11 cellular contexts compared by ENCODE assay signal in genomic region chr1:248860007-248860406, GRCh38. TPM values are rescaled to one million over a fixed set of nuclear protein-coding genes. Genes with fewer than 3 reads are reported as not detected.
DNase-seq lines count a peak whose midpoint lies in the region; ATAC-seq and TF ChIP-seq lines count a peak whose summit lies in the region.
"Had no signal": no experiment of that assay in that cellular context is flagged by ENCODE, and none has a peak within 500 bp of the region (broad histone marks: within the 10 kb centered on the region; RNA-seq: fewer than 3 reads in every experiment).

No MANE protein-coding gene starts in this region.

- peak overlapping the region; percentile 97 for H3K27ac Mint-ChIP-seq in CD8-positive, alpha-beta T cell
- H3K27ac Mint-ChIP-seq in neural crest cell (ENCODE audit: unreplicated experiment): no peak overlapping the region

- peaks cover 42% of the 10 kb centered on the region for H3K4me1 ChIP-seq in CD8-positive, alpha-beta T cell (ENCODE audit: insufficient read depth, low read length)
- H3K4me1 ChIP-seq in Karpas-422 (ENCODE audit: low read length): peaks cover 57% of the 10 kb centered on the region
- H3K4me1 ChIP-seq in MM.1S (ENCODE audit: low read length): peaks cover 28% of the 10 kb centered on the region

- intact Hi-C loops in CD8-positive, alpha-beta T cell (cut with DNase I, micrococcal nuclease): no loop called here

- POLR2A ChIA-PET in CD8-positive, alpha-beta T cell (lab: Charles Lee): interaction anchor here (7.2 to 7.9 kb wide), 2 partner anchors 13 to 22 kb away, joined by 55 to 95 read pairs; partner anchors contain the start of gene ZNF672

- H3K9me3 ChIP-seq in CD8-positive, alpha-beta T cell (ENCODE audit: low read length): no peaks in the 10 kb centered on the region
- H3K9me3 ChIP-seq in Karpas-422 (ENCODE audit: low read length) (no peaks in the 10 kb centered on the region), MM.1S (replicated peaks; ENCODE audit: insufficient read depth, low read length) (no peaks in the 10 kb centered on the region)

- no peaks in the 10 kb centered on the region for H3K27me3 ChIP-seq in CD8-positive, alpha-beta T cell (ENCODE audit: insufficient read depth, low read length)
- H3K27me3 ChIP-seq in Karpas-422 (ENCODE audit: low read length): no peaks in the 10 kb centered on the region
- peaks cover 14% of the 10 kb centered on the region for H3K27me3 ChIP-seq in MM.1S (replicated peaks; ENCODE audit: insufficient read depth, low read length)

- H3F3A ChIP-seq in MM.1S (ENCODE audit: insufficient read depth, low read length): peaks cover 5% of the 10 kb centered on the region; the same call in 1 of the 2 replicates

- no peaks in the 10 kb centered on the region for H3K27me3 Mint-ChIP-seq in CD8-positive, alpha-beta T cell (ENCODE audit: low read depth)
- peaks cover 38% of the 10 kb centered on the region for H3K27me3 Mint-ChIP-seq in neural crest cell (ENCODE audit: low read depth)

- H3K4me2 ChIP-seq in Karpas-422 (ENCODE audit: low read depth, low read length, poor library complexity, severe bottlenecking) (peak overlapping the region; percentile 86), MM.1S (ENCODE audit: low read depth, low read length) (no peak overlapping the region)

- H3K9me3 Mint-ChIP-seq in CD8-positive, alpha-beta T cell: no peaks in the 10 kb centered on the region
- H3K9me3 Mint-ChIP-seq in neural crest cell: no peaks in the 10 kb centered on the region

- H3K27ac ChIP-seq in CD8-positive, alpha-beta T cell (ENCODE audit: low read depth, low read length): no peak overlapping the region
- H3K27ac ChIP-seq in Karpas-422 (ENCODE audit: low read length): no peak overlapping the region
- H3K27ac ChIP-seq in angular gyrus (ENCODE audit: low read depth, low read length): peak overlapping the region; percentile 94
- H3K27ac ChIP-seq in MM.1S (ENCODE audit: low read length): no peak overlapping the region

- no peak for TF ChIP-seq CTCF in CD8-positive, alpha-beta T cell (IDR thresholded peaks at IDR 0.05)
- TF ChIP-seq CTCF in neural crest cell (conservative IDR thresholded peaks at IDR 0.05): no peak
- TF ChIP-seq CTCF in MM.1S (IDR thresholded peaks at IDR 0.05; ENCODE audit: low read length): no peak

- H3K9me2 ChIP-seq in Karpas-422 (replicated peaks; ENCODE audit: insufficient read depth, low read length): no peaks in the 10 kb centered on the region
- no peaks in the 10 kb centered on the region for H3K9me2 ChIP-seq in MM.1S (replicated peaks; ENCODE audit: insufficient read depth, low read length)

- H3K36me3 ChIP-seq in CD8-positive, alpha-beta T cell (ENCODE audit: insufficient read depth, low read length): no peaks in the 10 kb centered on the region
- H3K36me3 ChIP-seq in Karpas-422 (ENCODE audit: insufficient read depth, low read length): no peaks in the 10 kb centered on the region
- H3K36me3 ChIP-seq in MM.1S (replicated peaks; ENCODE audit: insufficient read depth, low read length): no peaks in the 10 kb centered on the region

- H3K36me3 Mint-ChIP-seq in CD8-positive, alpha-beta T cell: peaks cover 7% of the 10 kb centered on the region
- H3K36me3 Mint-ChIP-seq in neural crest cell (ENCODE audit: low read depth): peaks cover 2% of the 10 kb centered on the region

- peak overlapping the region; percentile 82 for H3K4me3 Mint-ChIP-seq in CD8-positive, alpha-beta T cell
- H3K4me3 Mint-ChIP-seq in neural crest cell: peak overlapping the region; percentile 90

- H3K9ac ChIP-seq in Karpas-422 (ENCODE audit: low read length) (peak overlapping the region; percentile 97), MM.1S (ENCODE audit: low read length) (no peak overlapping the region)

- H4K20me1 ChIP-seq in Karpas-422 (ENCODE audit: insufficient read depth, low read depth, low read length): no peaks in the 10 kb centered on the region
- H4K20me1 ChIP-seq in MM.1S (ENCODE audit: insufficient read depth, low read length): no peaks in the 10 kb centered on the region

- DNase-seq in CD8-positive, alpha-beta T cell: no peak
- DNase-seq in Karpas-422 (no peak), neural crest cell (ENCODE audit: low read depth, low spot score) (no peak), NCI-H1092 (lab: John Stamatoyannopoulos, UW) (no peak), MM.1S (no peak), cerebellum (ENCODE audit: low spot score) (no peak), NCI-H2107 treated with DMSO at 0.1 percent for 48 hours (lab: John Stamatoyannopoulos, UW; ENCODE audit: unreplicated experiment) (no peak)
- DNase-seq: activated CD4-positive, alpha-beta T cell treated with anti-CD3 and anti-CD28 coated beads for 48 hours; HCEC 1CT; midbrain had no signal

- peaks cover 56% of the 10 kb centered on the region for H3K4me1 Mint-ChIP-seq in CD8-positive, alpha-beta T cell (ENCODE audit: low read depth)
- peaks cover 37% of the 10 kb centered on the region for H3K4me1 Mint-ChIP-seq in neural crest cell

- H2AFZ ChIP-seq in Karpas-422 (ENCODE audit: low read length) (no peak overlapping the region), MM.1S (ENCODE audit: low read length) (no peak overlapping the region)

- H3K79me2 ChIP-seq in Karpas-422 (ENCODE audit: low read length): peaks cover 31% of the 10 kb centered on the region
- peaks cover 17% of the 10 kb centered on the region for H3K79me2 ChIP-seq in MM.1S (ENCODE audit: low read length)

- H3K4me3 ChIP-seq in CD8-positive, alpha-beta T cell (ENCODE audit: low read depth, low read length): no peak overlapping the region
- peak overlapping the region; percentile 70 for H3K4me3 ChIP-seq in Karpas-422 (ENCODE audit: low read length)
- H3K4me3 ChIP-seq in MM.1S (ENCODE audit: low read length): no peak overlapping the region

- no peak for ATAC-seq in CD8-positive, alpha-beta T cell

- CTCF ChIA-PET in CD8-positive, alpha-beta T cell (lab: Charles Lee): interaction anchor here (2.4 to 4.5 kb wide), 2 partner anchors 18 to 22 kb away, joined by 19 to 24 read pairs; partner anchors contain the start of gene ZNF672

RNA-seq across cellular contexts. Expression of gene ZNF692, which starts 1.1 kb away (rescaled TPM):
- 10 to 100 TPM; 18.7 to 19.2 TPM for total RNA-seq in CD8-positive, alpha-beta T cell
- total RNA-seq in Karpas-422 (2014; rRNA removed; shearing (Covaris generic); ENCODE audit: low replicate concordance): 27.2 and 62.6 TPM in 2 replicates
- total RNA-seq in neural crest cell: 72.5 and 72.8 TPM in 2 replicates
- total RNA-seq in cerebellum: 30.9 TPM

RNA-seq across cellular contexts. Expression of gene ZNF672, which starts 22.0 kb away (rescaled TPM):
- 10 to 100 TPM; 33.8 to 33.9 TPM for total RNA-seq in CD8-positive, alpha-beta T cell
- 16.7 and 38.3 TPM in 2 replicates for total RNA-seq in Karpas-422 (2014; rRNA removed; shearing (Covaris generic); ENCODE audit: low replicate concordance)
- 44.4 and 46.8 TPM in 2 replicates for total RNA-seq in neural crest cell
- total RNA-seq in cerebellum: 16.1 TPM

RNA-seq across cellular contexts. Expression of gene SH3BP5L, which starts 34.3 kb away (rescaled TPM):
- total RNA-seq in CD8-positive, alpha-beta T cell: 10 to 100 TPM; 19.0 to 20.4 TPM
- 14.6 and 24.1 TPM in 2 replicates for total RNA-seq in Karpas-422 (2014; rRNA removed; shearing (Covaris generic); ENCODE audit: low replicate concordance)
- 26.9 and 28.9 TPM in 2 replicates for total RNA-seq in neural crest cell
- 20.9 TPM for total RNA-seq in cerebellum

RNA-seq across cellular contexts. Expression of gene PGBD2, which starts 46.0 kb away (rescaled TPM):
- 1 to 10 TPM in 1 of 2 experiments, under 1 TPM in 1; 0.90 to 1.9 TPM for total RNA-seq in CD8-positive, alpha-beta T cell
- 6.1 and 6.9 TPM in 2 replicates for total RNA-seq in Karpas-422 (2014; rRNA removed; shearing (Covaris generic); ENCODE audit: low replicate concordance)
- 9.7 and 10.8 TPM in 2 replicates for total RNA-seq in neural crest cell
- total RNA-seq in cerebellum: 10.0 TPM
